ENCODE assay signal across 12 cellular contexts in the genomic region with DNA sequence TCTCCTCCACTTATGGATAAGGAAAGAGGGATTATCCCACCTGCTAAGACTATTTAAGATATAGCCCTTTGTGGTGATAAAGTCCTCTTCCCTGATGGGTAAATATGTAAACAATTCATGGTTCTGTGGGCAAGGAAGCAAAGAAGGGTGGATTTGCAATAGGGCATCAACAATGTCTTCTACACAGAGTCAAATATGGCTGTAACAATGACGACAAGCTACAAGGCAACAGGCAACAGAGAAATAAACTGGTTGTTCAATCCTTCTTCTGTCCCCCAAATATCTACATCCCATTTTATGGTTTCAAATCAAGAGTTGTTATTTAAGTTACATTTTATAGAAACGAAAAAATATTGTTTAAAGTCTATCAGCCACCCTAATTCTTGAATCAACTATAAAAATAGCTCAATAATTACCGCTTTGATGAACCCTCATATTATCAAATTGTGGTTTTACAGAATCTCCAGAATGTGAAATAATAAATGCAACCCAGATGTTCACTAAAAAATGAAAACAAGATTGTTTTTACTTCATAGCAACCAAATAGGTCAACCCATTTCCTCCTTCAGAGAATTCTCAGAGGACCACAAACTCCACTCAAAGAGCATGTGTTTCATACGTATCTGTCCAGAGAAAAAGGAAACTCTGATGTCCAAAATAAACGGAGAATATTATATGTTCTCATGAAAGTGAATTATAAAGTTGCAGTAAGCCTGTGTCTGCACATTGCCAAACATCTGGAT. TPM values are rescaled to one million over a fixed set of nuclear protein-coding genes. Genes with fewer than 3 reads are reported as not detected.
A peak's percentile ranks its signal among the peaks of the same experiment; 100 is the strongest.
DNase-seq lines count a peak whose midpoint lies in the region; ATAC-seq, FAIRE-seq and TF ChIP-seq lines count a peak whose summit lies in the region.
"Had no signal": no experiment of that assay in that cellular context is flagged by ENCODE, and none has a peak within 500 bp of the region (broad histone marks: within the 10 kb centered on the region; RNA-seq: fewer than 3 reads in every experiment).

No MANE protein-coding gene starts in this region.

- peak overlapping the region; percentile 76 for H3K27ac ChIP-seq in VCaP
- H3K27ac ChIP-seq in subcutaneous abdominal adipose tissue (ENCODE audit: low read depth, low read length): peak overlapping the region; percentile 78
- H3K27ac ChIP-seq: ovary had no signal

- in situ Hi-C loops in ACHN (cut with HindIII; ENCODE audit: low pct_ligation_motif_present, low pct_unique_long_range_greater_than_20kb, low sequenced_read_pairs): no loop called here

- peak overlapping the region in 2 of 5 donors; percentile 33 to 52 for H3K9ac ChIP-seq in subcutaneous abdominal adipose tissue (ENCODE audit: low read length in 5 of 5)

- DNase-seq in left ventricle myocardium superior: no peak
- no peak for DNase-seq in stimulated activated CD4-positive, alpha-beta T cell treated with anti-CD3 and anti-CD28 coated beads, Interleukin-1b, Interleukin-23, amount 100 ng/mL, for 48 hours
- no peak for DNase-seq in frontal cortex (ENCODE audit: low spot score in 2 of 2)
- no peak for DNase-seq in NCI-H2227 treated with DMSO at 0.1 percent for 48 hours (lab: John Stamatoyannopoulos, UW)
- no peak for DNase-seq in ACHN
- DNase-seq: cortex of kidney, NCI-H2081 treated with DMSO at 0.1 percent for 48 hours, ovary, thyroid gland had no signal

- no peaks in the 10 kb centered on the region for H3K27me3 ChIP-seq in subcutaneous abdominal adipose tissue (ENCODE audit: control insufficient read depth in 5 of 5, insufficient read depth in 4 of 5, low read length in 5 of 5)
- H3K27me3 ChIP-seq: ovary, thyroid gland had no signal

- TF ChIP-seq CTCF in VCaP (conservative IDR thresholded peaks at IDR 0.05): no peak

- ATAC-seq in GM21576 (IDR thresholded peaks at IDR 0.05; ENCODE audit: unreplicated experiment): peak; percentile 38
- ATAC-seq in left ventricle myocardium superior: peak; percentile 60

- peaks cover 17 to 76% (median 67%) of the 10 kb centered on the region in 5 donors for H3K4me1 ChIP-seq in subcutaneous abdominal adipose tissue (ENCODE audit: control insufficient read depth in 5 of 5, insufficient read depth in 5 of 5, low read length in 5 of 5)

- H3K9me3 ChIP-seq in subcutaneous abdominal adipose tissue (ENCODE audit: control insufficient read depth in 5 of 5, low read length in 5 of 5): no peaks in the 10 kb centered on the region
- H3K9me3 ChIP-seq: ovary, thyroid gland had no signal

- peak overlapping the region in 1 of 5 donors; percentile 15 for H3K4me3 ChIP-seq in subcutaneous abdominal adipose tissue (ENCODE audit: low read depth in 1 of 5, low read length in 5 of 5)
- H3K4me3 ChIP-seq: ovary, thyroid gland had no signal

- no peak for FAIRE-seq in frontal cortex (lab: Jason Lieb, UNC)

- intact Hi-C loops in left ventricle myocardium superior (cut with micrococcal nuclease): no loop called here

- no peaks in the 10 kb centered on the region for H3K36me3 ChIP-seq in subcutaneous abdominal adipose tissue (ENCODE audit: control insufficient read depth in 5 of 5, insufficient read depth in 5 of 5, low read length in 5 of 5)
- H3K36me3 ChIP-seq: ovary, thyroid gland had no signal

RNA-seq across cellular contexts. Expression of a gene that starts 13.8 kb away (rescaled TPM):
- total RNA-seq in left ventricle myocardium superior (27.8 TPM), frontal cortex (26.9 TPM)
